ENCODE assay signal across 13 cellular contexts in the genomic region with DNA sequence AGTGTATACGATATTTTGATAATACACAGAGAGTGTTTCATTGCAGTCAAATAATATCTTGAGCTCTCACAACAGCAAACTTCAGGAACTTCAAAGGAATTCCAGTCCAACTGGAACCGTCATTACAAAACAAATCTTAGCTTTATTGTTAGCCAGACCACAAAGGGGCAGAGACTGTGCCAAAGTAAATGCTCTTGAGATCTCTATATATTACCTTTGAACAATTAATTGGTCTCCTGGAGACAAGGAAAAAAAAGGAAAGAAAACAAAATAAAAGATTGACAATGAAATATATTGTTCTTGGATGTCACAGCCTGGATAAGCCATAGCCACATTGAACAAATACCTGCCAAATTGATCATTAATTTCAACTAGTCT.
DNase-seq lines count a peak whose midpoint lies in the region; ATAC-seq and TF ChIP-seq lines count a peak whose summit lies in the region.
"Had no signal": no experiment of that assay in that cellular context is flagged by ENCODE, and none has a peak within 500 bp of the region (broad histone marks: within the 10 kb centered on the region; RNA-seq: fewer than 3 reads in every experiment).

No MANE protein-coding gene starts in this region.

- no peak overlapping the region for H3K4me3 Mint-ChIP-seq in Calu3 (ENCODE audit: low read depth, unreplicated experiment)

- H3K27ac ChIP-seq in SJSA1 (0 out of 2 replicates have a peak overlapping the region, but pooled peaks have one; percentile 25), thyroid gland (no peak overlapping the region)
- H3K27ac ChIP-seq: testis had no signal

- H3K9me3 ChIP-seq in SJSA1 (replicated peaks) (no peaks in the 10 kb centered on the region), mucosa of descending colon (no peaks in the 10 kb centered on the region), thyroid gland (no peaks in the 10 kb centered on the region)
- H3K9me3 ChIP-seq: testis had no signal

- CTCF ChIA-PET in Calu3 (lab: Charles Lee), result interaction anchor here (1.0 kb wide), 1 partner anchor 92 kb away, joined by 3 read pairs; no protein-coding TSS in a partner anchor

- TF ChIP-seq CTCF in Calu3 (IDR thresholded peaks at IDR 0.05; ENCODE audit: unreplicated experiment) (no peak), mucosa of descending colon (IDR thresholded peaks at IDR 0.05) (no peak), thyroid gland (IDR thresholded peaks at IDR 0.05) (no peak)

- H3K4me3 ChIP-seq in SJSA1 (no peak overlapping the region), mucosa of descending colon (no peak overlapping the region), thyroid gland (replicated peaks in 1 of 3) (no peak overlapping the region)
- H3K4me3 ChIP-seq: testis had no signal

- peaks cover 17% of the 10 kb centered on the region for H3K4me1 ChIP-seq in SJSA1 (replicated peaks)
- H3K4me1 ChIP-seq in mucosa of descending colon (ENCODE audit: low read depth), result peaks cover 5% of the 10 kb centered on the region
- no peaks in the 10 kb centered on the region for H3K4me1 ChIP-seq in thyroid gland

- 70 to 80% methylated on average over 2 of the region's 2 CpGs for WGBS in thyroid gland, 2 donors

- H3K27me3 Mint-ChIP-seq in Calu3 (ENCODE audit: unreplicated experiment), result no peaks in the 10 kb centered on the region

- TF ChIP-seq POLR2A in thyroid gland (IDR thresholded peaks at IDR 0.05), result no peak

- intact Hi-C loops in Calu3 (cut with micrococcal nuclease; ENCODE audit: unreplicated experiment) (no loop called here), mucosa of descending colon (cut with DNase I, micrococcal nuclease) (no loop called here), thyroid gland (cut with DNase I) (no loop called here)

- BruUV-seq in Calu3 (replicated peaks; lab: Mats Ljungman, UMichigan), result no TSS peak

- H3K36me3 Mint-ChIP-seq in Calu3 (ENCODE audit: insufficient read depth, unreplicated experiment), result no peaks in the 10 kb centered on the region

- DNase-seq in Calu3 (peak; percentile 11), HT-29 (ENCODE audit: low spot score) (peak; percentile 86), SJSA1 (ENCODE audit: low read depth in 1 of 2, low spot score in 2 of 2) (peak in 1 of 2 experiments; percentile 58), mucosa of descending colon (no peak), thyroid gland (no peak)
- DNase-seq in stimulated activated naive CD4-positive, alpha-beta T cell (lab: John Stamatoyannopoulos, UW), result no peak
- DNase-seq: activated naive CD4-positive, alpha-beta T cell treated with anti-CD3 and anti-CD28 coated beads, Interleukin-2, amount 50 U/mL, for 16 hours; AML-193; effector CD4-positive, alpha-beta T cell; hippocampal formation; stimulated activated CD4-positive, alpha-beta T cell treated with anti-CD3 and anti-CD28 coated beads, Interleukin-4, amount 100 ng/mL, for 1 hour had no signal

- H3K27me3 ChIP-seq in SJSA1 (replicated peaks) (no peaks in the 10 kb centered on the region), thyroid gland (no peaks in the 10 kb centered on the region)
- H3K27me3 ChIP-seq: testis had no signal

- ATAC-seq in mucosa of descending colon (peak; percentile 73), GM18520 (IDR thresholded peaks at IDR 0.05; ENCODE audit: unreplicated experiment) (no peak)

- H3K27ac Mint-ChIP-seq in Calu3 (ENCODE audit: unreplicated experiment), result peak overlapping the region; percentile 70

- H3K9me3 Mint-ChIP-seq in Calu3 (ENCODE audit: low read depth, unreplicated experiment), result no peaks in the 10 kb centered on the region

- H3K36me3 ChIP-seq in SJSA1 (no peaks in the 10 kb centered on the region), mucosa of descending colon (ENCODE audit: low read depth) (no peaks in the 10 kb centered on the region), thyroid gland (no peaks in the 10 kb centered on the region)

- peaks cover 39% of the 10 kb centered on the region for H3K4me1 Mint-ChIP-seq in Calu3 (ENCODE audit: low read depth, unreplicated experiment)

Comparison
In these comparisons a context has a peak if more than half of its experiments do, and no peak if none do; other contexts are left out.
1. DNase-seq: peak in Calu3 (single experiment) and HT-29 (single experiment); none in mucosa of descending colon (0 of 3), stimulated activated naive CD4-positive, alpha-beta T cell (0 of 6) and thyroid gland (0 of 2).